ENCODE assay signal across 8 cellular contexts in the genomic region with DNA sequence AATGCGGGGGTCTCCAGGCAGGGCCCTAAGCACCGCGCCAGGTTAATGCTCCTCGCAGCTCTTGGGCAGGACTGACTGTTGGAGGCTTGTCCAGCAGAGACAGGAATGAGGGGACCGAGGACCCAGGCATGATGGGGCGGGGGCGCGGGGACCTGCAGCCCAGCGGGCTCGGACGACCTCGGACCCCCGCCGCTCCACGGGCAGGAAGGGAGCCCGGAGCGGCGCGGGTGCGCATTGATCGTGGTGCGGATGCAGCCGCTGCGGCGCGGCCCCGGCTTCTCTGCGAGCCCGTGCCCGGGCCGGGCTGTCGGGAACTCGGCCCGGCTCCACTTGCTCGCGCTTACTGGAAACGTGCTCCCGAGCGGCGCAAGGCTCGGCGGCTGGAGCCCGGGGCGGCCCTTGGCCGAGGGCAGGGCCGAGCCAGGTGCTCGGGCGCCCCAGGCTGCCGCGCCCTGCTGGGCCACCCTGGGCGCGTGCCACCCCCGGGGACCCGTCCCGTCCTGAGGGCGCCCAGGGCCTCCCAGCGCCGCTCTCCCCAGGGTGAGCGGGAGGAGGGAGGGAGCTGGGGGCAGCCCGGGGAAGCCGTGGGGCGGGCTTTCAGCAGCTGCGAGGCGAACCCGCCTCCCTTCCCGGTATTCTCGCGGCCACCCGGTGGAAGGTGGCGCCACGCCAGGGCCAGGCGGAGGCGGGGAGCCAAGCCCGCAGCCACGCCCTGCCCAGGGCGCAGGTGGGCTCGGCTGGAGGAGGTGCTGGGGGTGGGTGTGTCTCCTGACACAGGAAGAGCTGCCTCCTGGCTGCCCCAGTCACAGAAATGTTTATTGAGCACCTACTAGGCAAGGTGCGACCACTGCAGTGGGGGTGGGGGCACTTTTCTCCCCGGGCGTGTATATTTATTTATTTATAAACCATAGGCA. TPM values are rescaled to one million over a fixed set of nuclear protein-coding genes. Genes with fewer than 3 reads are reported as not detected.
DNase-seq lines count a peak whose midpoint lies in the region; ATAC-seq and TF ChIP-seq lines count a peak whose summit lies in the region.

No MANE protein-coding gene starts in this region.

- peak overlapping the region; percentile 80 for H3K27ac ChIP-seq in upper lobe of right lung

- no peaks in the 10 kb centered on the region for H3K9me3 ChIP-seq in ES-I3 (ENCODE audit: control insufficient read depth, insufficient read depth, low read length)
- H3K9me3 ChIP-seq in upper lobe of right lung: no peaks in the 10 kb centered on the region

- H3K4me3 ChIP-seq in upper lobe of right lung: peak overlapping the region; percentile 49

- H3K4me1 ChIP-seq in ES-I3 (ENCODE audit: insufficient read depth, low read length) (peaks cover 41% of the 10 kb centered on the region), upper lobe of right lung (peaks cover 47% of the 10 kb centered on the region)

- ATAC-seq in upper lobe of right lung: peak; percentile 86
- no peak for ATAC-seq in HG03095 (IDR thresholded peaks at IDR 0.05; ENCODE audit: unreplicated experiment)

- no peaks in the 10 kb centered on the region for H3K27me3 ChIP-seq in upper lobe of right lung

- intact Hi-C loops in posterior vena cava (cut with DNase I) (no loop called here), upper lobe of right lung (cut with DNase I) (no loop called here)

- peak overlapping the region; percentile 66 for H3K9ac ChIP-seq in ES-I3 (ENCODE audit: low read depth, low read length)

- no peak for TF ChIP-seq CTCF in upper lobe of right lung (IDR thresholded peaks at IDR 0.05)

- H3K36me3 ChIP-seq in ES-I3 (ENCODE audit: insufficient read depth, low read length): no peaks in the 10 kb centered on the region
- H3K36me3 ChIP-seq in upper lobe of right lung: no peaks in the 10 kb centered on the region

- peak; percentile 8 for DNase-seq in KG1 (lab: John Stamatoyannopoulos, UW)
- peak; percentile 63 for DNase-seq in RKO (ENCODE audit: low spot score)
- DNase-seq in activated gamma-delta T cell treated with anti-CD3 and anti-CD28 coated beads, Interleukin-2, amount 50 U/mL, for 16 hours (ENCODE audit: low read depth): peak; percentile 25
- peak; percentile 91 for DNase-seq in glomerular visceral epithelial cell (ENCODE audit: extremely low spot score)
- peak; percentile 92 for DNase-seq in posterior vena cava (ENCODE audit: low spot score)
- peak; percentile 94 for DNase-seq in upper lobe of right lung

RNA-seq across cellular contexts. Expression of gene SOCS3, which starts 45.9 kb away (rescaled TPM):
- total RNA-seq in posterior vena cava: 10 to 100 TPM; 47.4 to 85.2 TPM
- total RNA-seq in upper lobe of right lung: 82.0 TPM

Comparison
In these comparisons a context has a peak if more than half of its experiments do, and no peak if none do; other contexts are left out.
1. DNase-seq: peak in every context shown above with its lines; median percentile 94 in upper lobe of right lung; 92 in posterior vena cava; 91 in glomerular visceral epithelial cell; 63 in RKO; 25 in activated gamma-delta T cell treated with anti-CD3 and anti-CD28 coated beads, Interleukin-2, amount 50 U/mL, for 16 hours; 8 in KG1.